29 cellular contexts compared by ENCODE assay signal in the genomic region with DNA sequence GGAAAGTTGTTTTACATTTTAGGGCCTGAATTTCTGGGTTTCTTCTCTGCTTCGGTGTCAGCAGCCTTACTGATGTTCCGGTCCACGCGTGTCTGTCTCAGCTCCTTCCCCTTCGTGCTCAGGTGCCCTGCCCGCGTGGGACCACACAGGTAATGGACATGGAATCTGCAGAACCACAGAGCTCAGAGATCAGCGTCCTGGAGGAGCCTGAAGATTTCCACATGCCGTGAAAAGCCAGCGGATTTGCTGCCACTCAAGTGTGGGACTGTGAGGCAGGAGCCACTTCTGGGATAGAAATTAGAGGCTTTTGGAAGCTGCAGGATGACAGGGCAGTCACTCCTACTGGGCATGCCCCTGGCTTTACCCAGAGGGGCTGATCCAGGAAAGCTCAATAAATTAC.
"Had no signal": no experiment of that assay in that cellular context is flagged by ENCODE, and none has a peak within 500 bp of the region (broad histone marks: within the 10 kb centered on the region; RNA-seq: fewer than 3 reads in every experiment).

No MANE protein-coding gene starts in this region.

- H3K4me1 ChIP-seq: left lung, lower lobe of right lung, pancreas, prostate gland, suprapubic skin, tibial artery, uterus had no signal

- H2AFZ ChIP-seq: neural progenitor cell had no signal

- H3K4me1 Mint-ChIP-seq: immature natural killer cell; naive B cell; natural killer cell; stimulated activated effector memory CD8-positive, alpha-beta T cell treated with anti-CD3 and anti-CD28 coated beads, Interleukin-12 subunit alpha, Interleukin-12 subunit beta, amount 100 ng/mL, for 72 hours had no signal

- H3K4me3 ChIP-seq: left lung, lower lobe of right lung, neural progenitor cell, pancreas, prostate gland, spleen, suprapubic skin, thoracic aorta, tibial artery, upper lobe of left lung, uterus had no signal

- H3K36me3 ChIP-seq: left lung, lower lobe of right lung, neural progenitor cell, prostate gland, suprapubic skin, upper lobe of left lung, uterus had no signal

- H3K36me3 Mint-ChIP-seq: immature natural killer cell; natural killer cell; stimulated activated effector memory CD8-positive, alpha-beta T cell treated with anti-CD3 and anti-CD28 coated beads, Interleukin-12 subunit alpha, Interleukin-12 subunit beta, amount 100 ng/mL, for 72 hours had no signal

- H3K4me3 Mint-ChIP-seq: immature natural killer cell; mesothelial cell of epicardium; naive B cell; natural killer cell; nephron progenitor cell; neural progenitor cell; stimulated activated effector memory CD8-positive, alpha-beta T cell treated with anti-CD3 and anti-CD28 coated beads, Interleukin-12 subunit alpha, Interleukin-12 subunit beta, amount 100 ng/mL, for 72 hours; stimulated activated naive CD8-positive, alpha-beta T cell treated with anti-CD3 and anti-CD28 coated beads, Interleukin-15, Interleukin-2, amounts not matched to agents 100 ng/mL and 50 ng/mL, for 24 hours had no signal

- H3K9me3 ChIP-seq: lower lobe of right lung, pancreas, prostate gland, suprapubic skin, uterus had no signal

- H3K27ac ChIP-seq: left lung, lower lobe of right lung, neural progenitor cell, pancreas, prostate gland, suprapubic skin, thoracic aorta, tibial artery, upper lobe of left lung, uterus had no signal

- H3K27ac Mint-ChIP-seq: immature natural killer cell; mesothelial cell of epicardium; natural killer cell; nephron progenitor cell; neural progenitor cell; stimulated activated effector memory CD8-positive, alpha-beta T cell treated with anti-CD3 and anti-CD28 coated beads, Interleukin-12 subunit alpha, Interleukin-12 subunit beta, amount 100 ng/mL, for 72 hours; stimulated activated naive CD8-positive, alpha-beta T cell treated with anti-CD3 and anti-CD28 coated beads, Interleukin-15, Interleukin-2, amounts not matched to agents 100 ng/mL and 50 ng/mL, for 24 hours had no signal

- FAIRE-seq: islet of Langerhans, kidney, pancreas, small intestine had no signal

- H3K27me3 Mint-ChIP-seq: stimulated activated naive CD8-positive, alpha-beta T cell treated with anti-CD3 and anti-CD28 coated beads, Interleukin-15, Interleukin-2, amounts not matched to agents 100 ng/mL and 50 ng/mL, for 24 hours had no signal

- DNase-seq: hypothalamus; immature natural killer cell; kidney; left colon; left lung; lower lobe of right lung; mammary epithelial cell; mesendoderm; naive B cell; natural killer cell; nephron progenitor cell; pancreas; retina; right cardiac atrium; small intestine; stimulated activated CD4-positive, alpha-beta T cell treated with anti-CD3 and anti-CD28 coated beads, Interleukin-4, amount 100 ng/mL, for 24 hours; stimulated activated naive CD4-positive, alpha-beta T cell; tibial artery; upper lobe of left lung; uterus had no signal

- H3K4me2 ChIP-seq: neural progenitor cell had no signal

- H3K27me3 ChIP-seq: left lung, neural progenitor cell, pancreas, spleen, suprapubic skin, tibial artery, upper lobe of left lung, uterus had no signal

- H3K9ac ChIP-seq: neural progenitor cell had no signal
